Comparison of ENCODE assay signal across 21 cellular contexts in genomic region chr1:102045752-102046151, GRCh38. TPM values are rescaled to one million over a fixed set of nuclear protein-coding genes. Genes with fewer than 3 reads are reported as not detected.
"Had no signal": no experiment of that assay in that cellular context is flagged by ENCODE, and none has a peak within 500 bp of the region (broad histone marks: within the 10 kb centered on the region; RNA-seq: fewer than 3 reads in every experiment).

No MANE protein-coding gene starts in this region.

- ATAC-seq: activated T-cell treated with anti-CD3 and anti-CD28 coated beads, Interleukin-2, amount 50 U/mL, for 4 hours; effector memory CD8-positive, alpha-beta T cell; natural killer cell treated with Interleukin-12 subunit alpha and Interleukin-12 subunit beta and Interleukin-15 and Interleukin-18, amount 100 ng/mL, for 72 hours; stimulated activated memory B cell treated with anti-CD40 and anti-IgM and Interleukin-4, amounts not matched to agents 10 μg/mL and 1 μg/mL and 100 μg/mL, for 72 hours; T-helper 17 cell; WTC11 had no signal

- DNase-seq: activated CD4-positive, alpha-beta memory T cell treated with anti-CD3 and anti-CD28 coated beads, Interleukin-2, amount 10 ng/mL, durations not matched to agents 7 days and 5 days; activated CD4-positive, alpha-beta T cell treated with anti-CD3 and anti-CD28 coated beads for 4 hours; activated effector memory CD4-positive, alpha-beta T cell treated with Interleukin-2 at 50 U/mL for 16 hours; activated T-cell treated with anti-CD3 and anti-CD28 coated beads, Interleukin-2, amount 50 U/mL, for 4 hours; adrenal gland; central memory CD4-positive, alpha-beta T cell; effector memory CD8-positive, alpha-beta T cell; head of caudate nucleus; nucleus accumbens; stimulated activated CD4-positive, alpha-beta T cell treated with anti-CD3 and anti-CD28 coated beads, Interleukin-2, amount 100 ng/mL, for 48 hours; T-helper 17 cell; uterus had no signal

- H3K27me3 ChIP-seq: adrenal gland, uterus had no signal

- H3K36me3 Mint-ChIP-seq: activated naive CD4-positive, alpha-beta T cell treated with anti-CD3 and anti-CD28 coated beads, Interleukin-2, amount 50 U/mL, for 24 hours; natural killer cell treated with Interleukin-12 subunit alpha and Interleukin-12 subunit beta and Interleukin-15 and Interleukin-18, amount 100 ng/mL, for 72 hours; stimulated activated memory B cell treated with anti-CD40 and anti-IgM and Interleukin-4, amounts not matched to agents 10 μg/mL and 1 μg/mL and 100 μg/mL, for 72 hours; WTC11 had no signal

- H3K36me3 ChIP-seq: adrenal gland, uterus had no signal

- H3K4me3 Mint-ChIP-seq: activated CD4-positive, alpha-beta memory T cell treated with anti-CD3 and anti-CD28 coated beads, Interleukin-2, amount 10 ng/mL, durations not matched to agents 7 days and 5 days; activated naive CD4-positive, alpha-beta T cell treated with anti-CD3 and anti-CD28 coated beads, Interleukin-2, amount 50 U/mL, for 24 hours; activated T-cell treated with anti-CD3 and anti-CD28 coated beads, Interleukin-2, amount 50 U/mL, for 4 hours; dendritic cell treated with granulocyte-macrophage colony-stimulating factor and Interleukin-4, amounts not matched to agents 40 ng/mL and 50 ng/mL, for 4 days; effector memory CD8-positive, alpha-beta T cell; natural killer cell treated with Interleukin-12 subunit alpha and Interleukin-12 subunit beta and Interleukin-15 and Interleukin-18, amount 100 ng/mL, for 72 hours; stimulated activated memory B cell treated with anti-CD40 and anti-IgM and Interleukin-4, amounts not matched to agents 10 μg/mL and 1 μg/mL and 100 μg/mL, for 72 hours; T-helper 17 cell; WTC11 had no signal

- H3K27ac Mint-ChIP-seq: activated CD4-positive, alpha-beta memory T cell treated with anti-CD3 and anti-CD28 coated beads, Interleukin-2, amount 10 ng/mL, durations not matched to agents 7 days and 5 days; activated naive CD4-positive, alpha-beta T cell treated with anti-CD3 and anti-CD28 coated beads, Interleukin-2, amount 50 U/mL, for 24 hours; dendritic cell treated with granulocyte-macrophage colony-stimulating factor and Interleukin-4, amounts not matched to agents 40 ng/mL and 50 ng/mL, for 4 days; effector memory CD8-positive, alpha-beta T cell; natural killer cell treated with Interleukin-12 subunit alpha and Interleukin-12 subunit beta and Interleukin-15 and Interleukin-18, amount 100 ng/mL, for 72 hours; stimulated activated memory B cell treated with anti-CD40 and anti-IgM and Interleukin-4, amounts not matched to agents 10 μg/mL and 1 μg/mL and 100 μg/mL, for 72 hours; T-helper 17 cell; WTC11 had no signal

- H3K9me3 ChIP-seq: adrenal gland, uterus had no signal

- H3K4me1 ChIP-seq: adrenal gland, uterus had no signal

- H3K4me1 Mint-ChIP-seq: activated CD4-positive, alpha-beta memory T cell treated with anti-CD3 and anti-CD28 coated beads, Interleukin-2, amount 10 ng/mL, durations not matched to agents 7 days and 5 days; activated naive CD4-positive, alpha-beta T cell treated with anti-CD3 and anti-CD28 coated beads, Interleukin-2, amount 50 U/mL, for 24 hours; stimulated activated memory B cell treated with anti-CD40 and anti-IgM and Interleukin-4, amounts not matched to agents 10 μg/mL and 1 μg/mL and 100 μg/mL, for 72 hours; T-helper 17 cell; WTC11 had no signal

- H3K27ac ChIP-seq: adrenal gland, epithelial cell of prostate, uterus had no signal

- H3K9me3 Mint-ChIP-seq: activated naive CD4-positive, alpha-beta T cell treated with anti-CD3 and anti-CD28 coated beads, Interleukin-2, amount 50 U/mL, for 24 hours; activated T-cell treated with anti-CD3 and anti-CD28 coated beads, Interleukin-2, amount 50 U/mL, for 4 hours; effector memory CD8-positive, alpha-beta T cell; WTC11 had no signal

- H3K4me3 ChIP-seq: adrenal gland, uterus had no signal

- H3K27me3 Mint-ChIP-seq: activated CD4-positive, alpha-beta memory T cell treated with anti-CD3 and anti-CD28 coated beads, Interleukin-2, amount 10 ng/mL, durations not matched to agents 7 days and 5 days; activated naive CD4-positive, alpha-beta T cell treated with anti-CD3 and anti-CD28 coated beads, Interleukin-2, amount 50 U/mL, for 24 hours; dendritic cell treated with granulocyte-macrophage colony-stimulating factor and Interleukin-4, amounts not matched to agents 40 ng/mL and 50 ng/mL, for 4 days; effector memory CD8-positive, alpha-beta T cell; natural killer cell treated with Interleukin-12 subunit alpha and Interleukin-12 subunit beta and Interleukin-15 and Interleukin-18, amount 100 ng/mL, for 72 hours; stimulated activated memory B cell treated with anti-CD40 and anti-IgM and Interleukin-4, amounts not matched to agents 10 μg/mL and 1 μg/mL and 100 μg/mL, for 72 hours; T-helper 17 cell had no signal

RNA-seq across cellular contexts. Expression of gene OLFM3, which starts 49.0 kb away (rescaled TPM):
- total RNA-seq: activated CD4-positive, alpha-beta memory T cell treated with anti-CD3 and anti-CD28 coated beads, Interleukin-2, amount 10 ng/mL, durations not matched to agents 7 days and 5 days; activated T-cell treated with anti-CD3 and anti-CD28 coated beads, Interleukin-2, amount 50 U/mL, for 4 hours; fibroblast of lung; mammary epithelial cell; natural killer cell treated with Interleukin-12 subunit alpha and Interleukin-12 subunit beta and Interleukin-15 and Interleukin-18, amount 100 ng/mL, for 72 hours; posterior vena cava; T-helper 17 cell had no signal
- polyA plus RNA-seq: fibroblast of lung, mammary epithelial cell had no signal
